ENCODE assay signal across 8 cellular contexts in the genomic region with DNA sequence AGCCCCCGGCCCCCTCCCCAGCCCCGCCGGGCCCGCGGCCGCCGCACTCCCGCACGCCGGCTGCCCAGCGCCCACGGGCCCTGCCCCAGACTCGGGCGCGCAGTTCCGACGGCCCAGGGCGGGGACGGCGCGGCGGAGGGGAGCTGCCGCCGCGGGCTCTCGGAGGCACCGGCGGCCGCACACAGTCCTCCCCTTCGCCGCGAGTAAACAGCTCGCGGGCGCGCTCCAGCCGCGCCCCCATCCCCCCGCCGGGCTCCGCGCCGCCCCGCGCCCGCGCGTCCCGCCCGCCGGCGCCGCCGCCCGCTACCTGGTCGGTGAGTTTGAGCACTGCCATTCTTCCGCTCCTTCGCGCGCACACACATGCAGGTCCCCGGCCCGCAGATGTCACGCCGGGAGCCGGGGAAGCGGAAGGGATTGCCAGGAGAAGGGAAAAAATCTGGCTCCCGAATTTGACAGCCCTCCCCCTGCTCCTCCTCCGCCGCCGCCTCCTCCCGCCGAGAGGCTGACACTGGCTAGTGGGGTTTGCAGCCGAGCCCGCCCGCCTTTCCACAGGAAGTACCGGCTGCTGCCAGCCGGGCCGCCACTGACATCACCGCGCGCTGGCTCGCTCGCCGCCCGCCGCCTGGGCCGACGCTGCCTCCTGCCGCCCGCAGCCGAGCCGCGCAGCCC. TPM values are rescaled to one million over a fixed set of nuclear protein-coding genes. Genes with fewer than 3 reads are reported as not detected.
DNase-seq lines count a peak whose midpoint lies in the region; ATAC-seq and TF ChIP-seq lines count a peak whose summit lies in the region.

A gene (minus strand): TSS at position 510 of the 669 bp plus-strand sequence. CDS start 176 bp downstream, at position 334.

- 3% methylated on average over 8 to 25 of the region's 93 CpGs for WGBS in lower leg skin, 2 donors

- ATAC-seq in GM19328 (IDR thresholded peaks at IDR 0.05; ENCODE audit: unreplicated experiment) (peak; percentile 60), HG03469 (IDR thresholded peaks at IDR 0.05; ENCODE audit: unreplicated experiment) (peak; percentile 44)

- no peak for TF ChIP-seq POLR2A in lower leg skin (IDR thresholded peaks at IDR 0.05)

- peak within 1 kb of the TSS; percentile 46 for H3K4me3 ChIP-seq in lower leg skin (ENCODE audit: low read depth, poor library complexity, severe bottlenecking)

- DNase-seq in C1 segment of cervical spinal cord (lab: John Stamatoyannopoulos, UW) (peak; percentile 17 to 90 (median 84)), NCI-H774 (lab: John Stamatoyannopoulos, UW) (peak; percentile 74), dermis blood vessel endothelial cell (peak; percentile 84), lower leg skin (ENCODE audit: low spot score in 2 of 2) (peak; percentile 80 to 98)
- DNase-seq in activated CD4-positive, alpha-beta T cell treated with anti-CD3 and anti-CD28 coated beads, Interleukin-2, amount 50 U/mL, for 48 hours = peak; percentile 86 to 88
- peak; percentile 74 to 85 for DNase-seq in stimulated activated CD4-positive, alpha-beta T cell treated with anti-CD3 and anti-CD28 coated beads, Interleukin-4, amount 100 ng/mL, for 48 hours (ENCODE audit: low read depth in 2 of 2)

- intact Hi-C loops in lower leg skin (cut with DNase I; ENCODE audit: low total_unique reads) = no loop called here

- no peak for TF ChIP-seq CTCF in lower leg skin (IDR thresholded peaks at IDR 0.05)

RNA-seq across cellular contexts. Expression of the gene that starts here (rescaled TPM):
- total RNA-seq in dermis blood vessel endothelial cell (5.6 and 7.6 TPM in 2 replicates), lower leg skin (10 to 100 TPM in 2 of 4 donors, 1 to 10 TPM in 2; 9.1 to 20.8 (median 14.9) TPM)

Comparison
In these comparisons a context has a peak if more than half of its experiments do, and no peak if none do; other contexts are left out.
1. Peak in every context shown above with its lines: DNase-seq, ATAC-seq and H3K4me3 ChIP-seq.